Comparison of ENCODE assay signal across 21 cellular contexts in genomic region chr7:79502151-79502550, GRCh38. TPM values are rescaled to one million over a fixed set of nuclear protein-coding genes. Genes with fewer than 3 reads are reported as not detected.
DNase-seq lines count a peak whose midpoint lies in the region; ATAC-seq, FAIRE-seq and TF ChIP-seq lines count a peak whose summit lies in the region.
"Had no signal": no experiment of that assay in that cellular context is flagged by ENCODE, and none has a peak within 500 bp of the region (broad histone marks: within the 10 kb centered on the region; RNA-seq: fewer than 3 reads in every experiment).

No MANE protein-coding gene starts in this region.

- no peak overlapping the region for H3K27ac ChIP-seq in HCT116 (ENCODE audit: low read depth, low read length)
- no peak overlapping the region for H3K27ac ChIP-seq in OCI-LY1 (ENCODE audit: low read depth, low read length, poor library complexity, severe bottlenecking)
- no peak overlapping the region for H3K27ac ChIP-seq in endothelial cell of umbilical vein (ENCODE audit: insufficient read depth, low read depth, low read length)
- no peak overlapping the region for H3K27ac ChIP-seq in kidney (ENCODE audit: low read depth in 2 of 2, low read length in 2 of 2)
- H3K27ac ChIP-seq: parathyroid adenoma, vagina had no signal

- no peak overlapping the region for H3K27ac Mint-ChIP-seq in progenitor cell of endocrine pancreas
- H3K27ac Mint-ChIP-seq: activated naive CD4-positive, alpha-beta T cell treated with anti-CD3 and anti-CD28 coated beads, Interleukin-2, amount 10 ng/mL, durations not matched to agents 7 days and 5 days; brain; stimulated activated naive CD8-positive, alpha-beta T cell treated with anti-CD3 and anti-CD28 coated beads, Interleukin-15, amount 100 ng/mL, for 72 hours; T-helper 17 cell had no signal

- CTCF ChIA-PET in HCT116 (lab: Charles Lee) (interaction anchor here (0.7 to 1.2 kb wide), 2 partner anchors 52 to 239 kb away, joined by 3 to 6 read pairs; no protein-coding TSS in a partner anchor), endothelial cell of umbilical vein (lab: Charles Lee) (interaction anchor here (1.0 to 1.2 kb wide), 3 partner anchors 240 to 544 kb away, joined by 3 to 5 read pairs (median 5); no protein-coding TSS in a partner anchor)

- no peak overlapping the region for H3K9ac ChIP-seq in HCT116 (ENCODE audit: low read length)
- H3K9ac ChIP-seq in OCI-LY1 (ENCODE audit: low read length) = no peak overlapping the region
- H3K9ac ChIP-seq in endothelial cell of umbilical vein (replicated peaks; ENCODE audit: extremely low read depth, insufficient read depth, low read length) = no peak overlapping the region
- no peak overlapping the region for H3K9ac ChIP-seq in kidney (ENCODE audit: low read length in 2 of 2)
- H3K9ac ChIP-seq: parathyroid adenoma had no signal

- TF ChIP-seq POLR2A in HCT116 (IDR thresholded peaks at IDR 0.05; ENCODE audit: borderline replicate concordance, extremely low read depth, insufficient read depth, insufficient read length) (no peak), endothelial cell of umbilical vein (IDR thresholded peaks at IDR 0.05; ENCODE audit: low read depth, low read length) (no peak)

- no peak for ATAC-seq in HCT116
- no peak for ATAC-seq in GM19452 (IDR thresholded peaks at IDR 0.05; ENCODE audit: unreplicated experiment)
- ATAC-seq: stimulated activated naive CD8-positive, alpha-beta T cell treated with anti-CD3 and anti-CD28 coated beads, Interleukin-15, amount 100 ng/mL, for 72 hours; T-helper 17 cell had no signal

- no peaks in the 10 kb centered on the region for H3K36me3 Mint-ChIP-seq in progenitor cell of endocrine pancreas (ENCODE audit: insufficient read depth)
- H3K36me3 Mint-ChIP-seq: activated naive CD4-positive, alpha-beta T cell treated with anti-CD3 and anti-CD28 coated beads, Interleukin-2, amount 10 ng/mL, durations not matched to agents 7 days and 5 days; brain had no signal

- peak overlapping the region; percentile 49 for H2AFZ ChIP-seq in HCT116 (ENCODE audit: low read depth, low read length, poor library complexity, severe bottlenecking)
- no peak overlapping the region for H2AFZ ChIP-seq in OCI-LY1 (ENCODE audit: low read length)
- H2AFZ ChIP-seq in endothelial cell of umbilical vein (ENCODE audit: low read depth, low read length) = no peak overlapping the region
- H2AFZ ChIP-seq: parathyroid adenoma had no signal

- peak; percentile 41 for TF ChIP-seq RAD21 in HCT116 (IDR thresholded peaks at IDR 0.05; ENCODE audit: low read depth)

- H3K9me3 Mint-ChIP-seq in progenitor cell of endocrine pancreas (ENCODE audit: low read depth) = no peaks in the 10 kb centered on the region
- H3K9me3 Mint-ChIP-seq: activated naive CD4-positive, alpha-beta T cell treated with anti-CD3 and anti-CD28 coated beads, Interleukin-2, amount 10 ng/mL, durations not matched to agents 7 days and 5 days; stimulated activated naive CD8-positive, alpha-beta T cell treated with anti-CD3 and anti-CD28 coated beads, Interleukin-15, amount 100 ng/mL, for 72 hours had no signal

- H3K4me1 ChIP-seq in HCT116 (ENCODE audit: control insufficient read depth in 1 of 2, insufficient read depth in 2 of 2, low read length in 2 of 2) = peaks cover 18 to 24% of the 10 kb centered on the region in 2 experiments; a peak in 3 of 4 replicates
- no peaks in the 10 kb centered on the region for H3K4me1 ChIP-seq in OCI-LY1 (ENCODE audit: insufficient read depth, low read length, severe bottlenecking)
- no peaks in the 10 kb centered on the region for H3K4me1 ChIP-seq in endothelial cell of umbilical vein (ENCODE audit: control insufficient read depth, extremely low read depth, insufficient read depth, low read length)
- H3K4me1 ChIP-seq in kidney (ENCODE audit: control insufficient read depth in 1 of 2, insufficient read depth in 1 of 2, low read depth in 1 of 2, low read length in 2 of 2) = peaks cover 0 to 7% of the 10 kb centered on the region in 2 donors
- H3K4me1 ChIP-seq: parathyroid adenoma, vagina had no signal

- H3K4me1 Mint-ChIP-seq in progenitor cell of endocrine pancreas (ENCODE audit: low read depth) = peaks cover 10% of the 10 kb centered on the region
- H3K4me1 Mint-ChIP-seq: activated naive CD4-positive, alpha-beta T cell treated with anti-CD3 and anti-CD28 coated beads, Interleukin-2, amount 10 ng/mL, durations not matched to agents 7 days and 5 days; brain; stimulated activated naive CD8-positive, alpha-beta T cell treated with anti-CD3 and anti-CD28 coated beads, Interleukin-15, amount 100 ng/mL, for 72 hours; T-helper 17 cell had no signal

- H3K4me3 ChIP-seq in HCT116 (replicated peaks in 1 of 2; ENCODE audit: low read depth in 1 of 2, low read length in 2 of 2) (no peak overlapping the region), OCI-LY1 (ENCODE audit: low read depth, low read length, poor library complexity, severe bottlenecking) (no peak overlapping the region), endothelial cell of umbilical vein (replicated peaks in 1 of 3; ENCODE audit: insufficient read depth in 1 of 3, low read depth in 1 of 3, low read length in 3 of 3) (no peak overlapping the region), kidney (ENCODE audit: low read length in 2 of 2) (no peak overlapping the region)
- H3K4me3 ChIP-seq: vagina had no signal

- H3K36me3 ChIP-seq in HCT116 (ENCODE audit: control insufficient read depth in 1 of 2, insufficient read depth in 2 of 2, low read length in 2 of 2) = no peaks in the 10 kb centered on the region
- no peaks in the 10 kb centered on the region for H3K36me3 ChIP-seq in OCI-LY1 (ENCODE audit: insufficient read depth, low read length)
- H3K36me3 ChIP-seq in endothelial cell of umbilical vein (ENCODE audit: control insufficient read depth in 2 of 2, extremely low read depth in 1 of 2, insufficient read depth in 2 of 2, low read length in 2 of 2) = no peaks in the 10 kb centered on the region
- H3K36me3 ChIP-seq in kidney (ENCODE audit: control insufficient read depth in 1 of 2, insufficient read depth in 2 of 2, low read length in 2 of 2) = no peaks in the 10 kb centered on the region
- H3K36me3 ChIP-seq: vagina had no signal

- H3K4me2 ChIP-seq in HCT116 (ENCODE audit: low read length) (no peak overlapping the region), OCI-LY1 (ENCODE audit: low read length) (no peak overlapping the region), endothelial cell of umbilical vein (ENCODE audit: insufficient read depth, low read length) (no peak overlapping the region)

- dilution Hi-C loops in endothelial cell of umbilical vein (cut with MboI; ENCODE audit: extremely low pct_ligation_motif_present, low sequenced_read_pairs) = no loop called here

- intact Hi-C loops in HCT116 (cut with micrococcal nuclease) (loop anchor here (10.0 kb wide), 1 partner anchor 523 kb away; no protein-coding TSS in a partner anchor), endothelial cell of umbilical vein (cut with micrococcal nuclease) (loop anchor here (1.0 to 2.0 kb wide), 2 partner anchors 239 to 517 kb away; no protein-coding TSS in a partner anchor), kidney (cut with DNase I) (no loop called here)

- no peak overlapping the region for H3K4me3 Mint-ChIP-seq in progenitor cell of endocrine pancreas (ENCODE audit: low read depth)
- H3K4me3 Mint-ChIP-seq: activated naive CD4-positive, alpha-beta T cell treated with anti-CD3 and anti-CD28 coated beads, Interleukin-2, amount 10 ng/mL, durations not matched to agents 7 days and 5 days; brain; stimulated activated naive CD8-positive, alpha-beta T cell treated with anti-CD3 and anti-CD28 coated beads, Interleukin-15, amount 100 ng/mL, for 72 hours; T-helper 17 cell had no signal

- RAD21 ChIA-PET in HCT116 (lab: Charles Lee; ENCODE audit: low non-redundant PET in 1 of 2, low total read pairs in 2 of 2, uncharacterized antibody in 2 of 2, unreplicated experiment in 2 of 2) = no interaction called here

- no peaks in the 10 kb centered on the region for H3K9me3 ChIP-seq in HCT116 (ENCODE audit: control insufficient read depth in 1 of 2, insufficient read depth in 1 of 2, low read depth in 1 of 2, low read length in 2 of 2)
- no peaks in the 10 kb centered on the region for H3K9me3 ChIP-seq in OCI-LY1 (ENCODE audit: low read length)
- H3K9me3 ChIP-seq in endothelial cell of umbilical vein (replicated peaks; ENCODE audit: control insufficient read depth, insufficient read depth, low read length) = no peaks in the 10 kb centered on the region
- H3K9me3 ChIP-seq in kidney (ENCODE audit: control insufficient read depth in 1 of 2, low read length in 2 of 2) = no peaks in the 10 kb centered on the region
- H3K9me3 ChIP-seq: vagina had no signal

- no peaks in the 10 kb centered on the region for H3K27me3 Mint-ChIP-seq in progenitor cell of endocrine pancreas
- H3K27me3 Mint-ChIP-seq: activated naive CD4-positive, alpha-beta T cell treated with anti-CD3 and anti-CD28 coated beads, Interleukin-2, amount 10 ng/mL, durations not matched to agents 7 days and 5 days; stimulated activated naive CD8-positive, alpha-beta T cell treated with anti-CD3 and anti-CD28 coated beads, Interleukin-15, amount 100 ng/mL, for 72 hours; T-helper 17 cell had no signal

- H3K9me1 ChIP-seq in endothelial cell of umbilical vein (replicated peaks; ENCODE audit: control insufficient read depth, extremely low read depth, insufficient read depth, low read length) = no peaks in the 10 kb centered on the region

- H4K20me1 ChIP-seq in HCT116 (ENCODE audit: insufficient read depth) = no peaks in the 10 kb centered on the region
- H4K20me1 ChIP-seq in OCI-LY1 (ENCODE audit: insufficient read depth, low read length) = no peaks in the 10 kb centered on the region
- no peaks in the 10 kb centered on the region for H4K20me1 ChIP-seq in endothelial cell of umbilical vein (replicated peaks; ENCODE audit: control insufficient read depth, extremely low read depth, insufficient read depth, low read length)

- no peaks in the 10 kb centered on the region for H3F3A ChIP-seq in OCI-LY1 (ENCODE audit: insufficient read depth, low read length)

- TF ChIP-seq CTCF in HCT116 (IDR thresholded peaks at IDR 0.05 in 2 of 3, conservative IDR thresholded peaks at IDR 0.05 in 1 of 3; ENCODE audit: borderline replicate concordance in 1 of 3, insufficient read depth in 1 of 3, low read depth in 2 of 3, low read length in 2 of 3) (peak; percentile 20 to 58 (median 49); a peak in 4 of 6 replicates), OCI-LY1 (IDR thresholded peaks at IDR 0.05; ENCODE audit: low read length) (peak; percentile 52), endothelial cell of umbilical vein (IDR thresholded peaks at IDR 0.05; ENCODE audit: extremely low read depth in 1 of 2, insufficient read depth in 1 of 2, low read depth in 1 of 2, low read length in 2 of 2) (peak; percentile 28 to 39), progenitor cell of endocrine pancreas (IDR thresholded peaks at IDR 0.05; ENCODE audit: unreplicated experiment) (peak; percentile 19), kidney (IDR thresholded peaks at IDR 0.05; ENCODE audit: borderline replicate concordance, extremely low read depth, insufficient read depth) (no peak)

- no TSS peak for BruUV-seq in HCT116 (replicated peaks; lab: Mats Ljungman, UMichigan)
- no TSS peak for BruUV-seq in endothelial cell of umbilical vein (replicated peaks; lab: Mats Ljungman, UMichigan)

- H3K27me3 ChIP-seq in HCT116 (ENCODE audit: insufficient read depth, low read length) (no peaks in the 10 kb centered on the region), OCI-LY1 (ENCODE audit: insufficient read depth, low read length) (no peaks in the 10 kb centered on the region), endothelial cell of umbilical vein (ENCODE audit: control insufficient read depth in 2 of 2, insufficient read depth in 2 of 2, low read length in 2 of 2) (no peaks in the 10 kb centered on the region)
- H3K27me3 ChIP-seq: vagina had no signal

- POLR2A ChIA-PET in HCT116 (lab: Charles Lee) (no interaction called here), endothelial cell of umbilical vein (lab: Charles Lee) (no interaction called here)

- no peaks in the 10 kb centered on the region for H3K9me2 ChIP-seq in HCT116 (ENCODE audit: insufficient read depth)
- H3K9me2 ChIP-seq in OCI-LY1 (ENCODE audit: low read depth, low read length) = no peaks in the 10 kb centered on the region

- no peak for DNase-seq in HCT116 (ENCODE audit: low read depth, low spot score)
- peak; percentile 16 for DNase-seq in endothelial cell of umbilical vein (ENCODE audit: low read depth, low spot score)
- DNase-seq in progenitor cell of endocrine pancreas (ENCODE audit: low spot score, unreplicated experiment) = no peak
- DNase-seq in kidney = no peak
- no peak for DNase-seq in NCI-H187 (lab: John Stamatoyannopoulos, UW)
- DNase-seq: activated CD4-positive, CD25-positive, alpha-beta regulatory T cell treated with anti-CD3 and anti-CD28 coated beads, Interleukin-2, amount 50 U/mL, for 72 hours; activated naive CD4-positive, alpha-beta T cell treated with anti-CD3 and anti-CD28 coated beads, Interleukin-2, amount 10 ng/mL, durations not matched to agents 7 days and 5 days; islet precursor cell; KBM-7; NCI-H187 treated with DMSO at 0.1 percent for 48 hours; stimulated activated CD4-positive, alpha-beta T cell treated with anti-CD3 and anti-CD28 coated beads, Interleukin-12 subunit alpha, Interleukin-12 subunit beta, amount 100 ng/mL, for 4 hours; stimulated activated naive CD8-positive, alpha-beta T cell treated with anti-CD3 and anti-CD28 coated beads, Interleukin-15, amount 100 ng/mL, for 72 hours; T-helper 17 cell had no signal

- H3K79me2 ChIP-seq in HCT116 (ENCODE audit: insufficient read depth, low read length) (no peaks in the 10 kb centered on the region), OCI-LY1 (ENCODE audit: insufficient read depth, low read length) (no peaks in the 10 kb centered on the region), endothelial cell of umbilical vein (ENCODE audit: control insufficient read depth, insufficient read depth, low read length) (no peaks in the 10 kb centered on the region)
- H3K79me2 ChIP-seq: parathyroid adenoma had no signal

- FAIRE-seq in endothelial cell of umbilical vein (lab: Jason Lieb, UNC) (peak; percentile 56), kidney (lab: Jason Lieb, UNC) (no peak)
- FAIRE-seq: endometrium, GM12892 had no signal

RNA-seq across cellular contexts. Expression of gene MAGI2, which starts 48.7 kb away (rescaled TPM):
- total RNA-seq in HCT116 (2021; ENCODE audit: unreplicated experiment) = 0.22 TPM
- polyA plus RNA-seq in HCT116 (2012) = 0.05 and 0.06 TPM in 2 replicates
- total RNA-seq in endothelial cell of umbilical vein = 5.8 and 6.0 TPM in 2 replicates
- 0.28 and 0.32 TPM in 2 replicates for polyA plus RNA-seq in endothelial cell of umbilical vein
- polyA plus RNA-seq in endothelial cell of umbilical vein (2011; cell fraction: cytosol; rRNA removed) = 0.24 and 0.36 TPM in 2 replicates
- 3.5 and 4.8 TPM in 2 replicates for polyA plus RNA-seq in endothelial cell of umbilical vein (2011; cell fraction: nucleus; rRNA removed)
- polyA plus RNA-seq in endothelial cell of umbilical vein (2012) = 0.76 and 0.80 TPM in 2 replicates
- polyA minus RNA-seq in endothelial cell of umbilical vein = 7.5 and 9.1 TPM in 2 replicates
- not detected for polyA minus RNA-seq in endothelial cell of umbilical vein (2011; cell fraction: cytosol; rRNA and poly(A)+ RNA removed)
- polyA minus RNA-seq in endothelial cell of umbilical vein (2011; cell fraction: nucleus; rRNA and poly(A)+ RNA removed) = 51.2 and 51.8 TPM in 2 replicates
- total RNA-seq in progenitor cell of endocrine pancreas = 11.4 and 13.4 TPM in 2 replicates
- total RNA-seq in kidney = 9.0 TPM
- polyA plus RNA-seq in kidney (ENCODE audit: insufficient read depth, low read depth, low replicate concordance) = 4.4 TPM
- total RNA-seq: G401 had no signal
